Comparison of ENCODE assay signal across 10 cellular contexts in the genomic region with DNA sequence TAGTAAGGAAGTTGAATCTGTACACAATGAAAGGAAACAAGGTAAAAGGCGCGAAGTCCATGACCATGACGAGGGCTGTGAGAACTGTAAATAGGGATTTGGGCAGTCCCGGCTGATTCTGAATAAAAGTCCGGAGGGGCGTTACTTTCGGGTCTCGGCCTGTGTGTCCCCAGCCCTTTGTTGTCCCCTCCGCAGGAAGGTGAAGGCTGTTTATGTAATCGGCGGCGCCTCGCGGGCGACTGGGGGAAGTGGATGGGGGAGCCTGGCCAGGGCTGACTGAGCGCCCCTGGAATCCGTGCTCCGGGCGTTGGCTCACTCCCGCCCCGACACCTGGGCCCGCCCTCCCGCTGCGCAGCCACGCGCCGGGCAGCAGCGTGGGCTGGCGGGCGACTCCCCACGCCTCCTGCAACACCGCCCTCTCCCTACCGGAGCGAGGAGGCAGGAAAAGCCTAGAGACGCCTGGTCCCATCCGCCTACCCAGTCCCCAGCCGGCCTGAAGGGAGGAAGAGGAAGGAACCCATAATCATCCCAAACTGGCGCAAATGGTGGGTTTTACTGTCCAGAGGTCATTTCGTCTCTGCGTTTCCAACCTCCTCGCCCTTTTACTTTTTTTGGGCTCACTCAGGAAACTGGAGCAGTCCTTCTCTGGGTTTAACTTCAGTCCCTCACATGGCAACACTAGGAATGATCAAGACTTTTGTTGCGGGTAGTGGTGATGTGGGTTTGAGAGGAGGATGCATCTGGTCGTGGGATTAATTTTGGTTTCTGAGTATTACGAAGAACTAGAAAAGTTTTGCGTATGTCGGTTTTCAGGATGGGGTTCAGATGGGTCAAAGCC. TPM values are rescaled to one million over a fixed set of nuclear protein-coding genes. Genes with fewer than 3 reads are reported as not detected.
DNase-seq lines count a peak whose midpoint lies in the region; ATAC-seq and TF ChIP-seq lines count a peak whose summit lies in the region.
"Had no signal": no experiment of that assay in that cellular context is flagged by ENCODE, and none has a peak within 500 bp of the region (broad histone marks: within the 10 kb centered on the region; RNA-seq: fewer than 3 reads in every experiment).

No MANE protein-coding gene starts in this region.

- H3K4me2 ChIP-seq in PC-9: peak overlapping the region; percentile 87
- peak overlapping the region; percentile 69 for H3K4me2 ChIP-seq in mesenchymal stem cell (ENCODE audit: low read length, poor library complexity, severe bottlenecking)

- H3K36me3 ChIP-seq in ES-I3 (ENCODE audit: insufficient read depth, low read length) (no peaks in the 10 kb centered on the region), PC-9 (ENCODE audit: low read depth) (no peaks in the 10 kb centered on the region), mesenchymal stem cell (ENCODE audit: control insufficient read depth in 1 of 2, insufficient read depth in 2 of 2, low read depth in 1 of 2, low read length in 2 of 2) (no peaks in the 10 kb centered on the region), transverse colon (no peaks in the 10 kb centered on the region)

- H3K9me2 ChIP-seq in PC-9 (ENCODE audit: insufficient read depth): no peaks in the 10 kb centered on the region

- TF ChIP-seq POLR2A in transverse colon (IDR thresholded peaks at IDR 0.05): peak; percentile 66

- H3K9me3 Mint-ChIP-seq in central memory CD8-positive, alpha-beta T cell: no peaks in the 10 kb centered on the region

- POLR2A ChIA-PET in PC-9 (lab: Charles Lee; ENCODE audit: unreplicated experiment): interaction anchor here (0.5 to 1.1 kb wide), 3 partner anchors 25 to 135 kb away, joined by 5 to 8 read pairs (median 5); no protein-coding TSS in a partner anchor

- H3K27me3 ChIP-seq in PC-9 (ENCODE audit: insufficient read depth, low read depth): no peaks in the 10 kb centered on the region
- peaks cover 65 to 75% of the 10 kb centered on the region in 2 experiments for H3K27me3 ChIP-seq in mesenchymal stem cell (ENCODE audit: control insufficient read depth in 1 of 2, insufficient read depth in 1 of 2, low read length in 2 of 2)
- H3K27me3 ChIP-seq in transverse colon: peaks cover 46% of the 10 kb centered on the region

- H3K23ac ChIP-seq in mesenchymal stem cell (ENCODE audit: low read length in 2 of 2): no peak overlapping the region

- no peak overlapping the region for H4K91ac ChIP-seq in mesenchymal stem cell (ENCODE audit: low read length)

- no peaks in the 10 kb centered on the region for H3K79me1 ChIP-seq in mesenchymal stem cell (replicated peaks; ENCODE audit: low read length, poor library complexity, severe bottlenecking)

- H3K4me3 Mint-ChIP-seq in central memory CD8-positive, alpha-beta T cell: peak overlapping the region; percentile 74

- H3K27ac ChIP-seq in PC-9 (peak overlapping the region; percentile 43), mesenchymal stem cell (ENCODE audit: low read length, poor library complexity, severe bottlenecking) (no peak overlapping the region), transverse colon (peak overlapping the region; percentile 80 to 84 (median 82))

- in situ Hi-C loops in transverse colon (cut with MboI; ENCODE audit: low pct_ligation_motif_present in 1 of 4, low pct_unique_long_range_greater_than_20kb in 1 of 4, low sequenced_read_pairs in 3 of 4): no loop called here

- H2BK5ac ChIP-seq in mesenchymal stem cell (ENCODE audit: low read depth, low read length, poor library complexity, severe bottlenecking): no peak overlapping the region

- H2AFZ ChIP-seq in PC-9 (peak overlapping the region; percentile 73), mesenchymal stem cell (ENCODE audit: low read depth, low read length) (no peak overlapping the region)

- H3K27ac Mint-ChIP-seq in central memory CD8-positive, alpha-beta T cell (ENCODE audit: low read depth): no peak overlapping the region

- ATAC-seq in central memory CD8-positive, alpha-beta T cell (replicated peaks; ENCODE audit: extremely low read depth, poor library complexity, severe bottlenecking): no peak

- H2BK15ac ChIP-seq in mesenchymal stem cell (ENCODE audit: low read depth, poor library complexity, severe bottlenecking): peak overlapping the region; percentile 37

- no peak for TF ChIP-seq EP300 in transverse colon (IDR thresholded peaks at IDR 0.05; ENCODE audit: low read depth)

- H3K4ac ChIP-seq in mesenchymal stem cell (ENCODE audit: low read depth in 1 of 2, low read length in 2 of 2): no peak overlapping the region

- WGBS in mesenchymal stem cell: 6% methylated on average over 42 of the region's 46 CpGs
- 1 to 2% methylated on average over 12 to 44 of the region's 46 CpGs for WGBS in transverse colon (ENCODE audit: low coverage in 1 of 2), 2 donors

- H3K9ac ChIP-seq in ES-I3 (ENCODE audit: low read depth, low read length): peak overlapping the region; percentile 40
- H3K9ac ChIP-seq in mesenchymal stem cell (ENCODE audit: low read length): peak overlapping the region; percentile 25

- peaks cover 32% of the 10 kb centered on the region for H3K4me1 Mint-ChIP-seq in central memory CD8-positive, alpha-beta T cell

- H3K9me3 ChIP-seq in ES-I3 (ENCODE audit: control insufficient read depth, insufficient read depth, low read length) (no peaks in the 10 kb centered on the region), PC-9 (ENCODE audit: insufficient read depth, low read depth) (no peaks in the 10 kb centered on the region), mesenchymal stem cell (ENCODE audit: control insufficient read depth, low read length) (no peaks in the 10 kb centered on the region), transverse colon (no peaks in the 10 kb centered on the region)

- H3K14ac ChIP-seq in mesenchymal stem cell (ENCODE audit: low read length in 2 of 2): peak overlapping the region in 1 of 2 experiments; percentile 26

- no peaks in the 10 kb centered on the region for H3K79me2 ChIP-seq in PC-9 (ENCODE audit: low read depth)

- H4K20me1 ChIP-seq in PC-9 (ENCODE audit: insufficient read depth): no peaks in the 10 kb centered on the region

- CTCF ChIA-PET in PC-9 (lab: Charles Lee): interaction anchor here (1.2 kb wide), 1 partner anchor 9 kb away, joined by 4 read pairs; no protein-coding TSS in a partner anchor

- TF ChIP-seq CTCF in PC-9 (conservative IDR thresholded peaks at IDR 0.05): no peak
- peak in 2 of 5 experiments; percentile 2 to 25 for TF ChIP-seq CTCF in transverse colon (IDR thresholded peaks at IDR 0.05)

- intact Hi-C loops in PC-9 (cut with micrococcal nuclease; ENCODE audit: unreplicated experiment) (loop anchor here (1.0 to 5.0 kb wide), 3 partner anchors 10 to 226 kb away; partner anchors contain the start of genes RNF39 and TRIM39), transverse colon (cut with DNase I; ENCODE audit: low total_unique reads) (no loop called here)

- H2BK12ac ChIP-seq in mesenchymal stem cell (ENCODE audit: low read length in 2 of 2): no peak overlapping the region

- no peak overlapping the region for H4K8ac ChIP-seq in mesenchymal stem cell (ENCODE audit: low read length)

- peaks cover 54% of the 10 kb centered on the region for H3K27me3 Mint-ChIP-seq in central memory CD8-positive, alpha-beta T cell

- no peaks in the 10 kb centered on the region for H3K36me3 Mint-ChIP-seq in central memory CD8-positive, alpha-beta T cell (ENCODE audit: insufficient read depth)

- no peak overlapping the region for H3K18ac ChIP-seq in mesenchymal stem cell (ENCODE audit: low read depth in 1 of 2, low read length in 2 of 2)

- peak; percentile 78 to 90 for DNase-seq in PC-9
- DNase-seq in central memory CD8-positive, alpha-beta T cell (ENCODE audit: low spot score in 2 of 2): no peak
- no peak for DNase-seq in mesenchymal stem cell
- peak; percentile 85 for DNase-seq in transverse colon
- DNase-seq in occipital lobe (lab: John Stamatoyannopoulos, UW): no peak
- DNase-seq in midbrain (lab: John Stamatoyannopoulos, UW): no peak
- no peak for DNase-seq in NOMO-1 treated with DMSO at 0.1 percent for 48 hours (lab: John Stamatoyannopoulos, UW; ENCODE audit: unreplicated experiment)

- BruUV-seq in PC-9 (replicated peaks; lab: Mats Ljungman, UMichigan): no TSS peak

- peaks cover 58% of the 10 kb centered on the region for H3F3A ChIP-seq in PC-9 (ENCODE audit: insufficient read depth, low read depth)

- H3K4me3 ChIP-seq in PC-9 (peak overlapping the region; percentile 55), mesenchymal stem cell (ENCODE audit: insufficient read depth in 1 of 2, low read depth in 1 of 2, low read length in 2 of 2) (peak overlapping the region; percentile 37 to 76), transverse colon (peak overlapping the region; percentile 2 to 55 (median 29))

- 0 out of 2 replicates have a peak, but pooled peaks cover 5% of the 10 kb centered on the region for H3K4me1 ChIP-seq in ES-I3 (ENCODE audit: insufficient read depth, low read length)
- H3K4me1 ChIP-seq in PC-9 (replicated peaks; ENCODE audit: insufficient read depth): peaks cover 70% of the 10 kb centered on the region
- H3K4me1 ChIP-seq in mesenchymal stem cell (ENCODE audit: control insufficient read depth, insufficient read depth, low read depth, low read length): peaks cover 23% of the 10 kb centered on the region
- H3K4me1 ChIP-seq in transverse colon: peaks cover 25 to 55% (median 33%) of the 10 kb centered on the region in 4 donors

- no peak overlapping the region for H2BK120ac ChIP-seq in mesenchymal stem cell (ENCODE audit: low read depth, low read length)

- H2AK5ac ChIP-seq in mesenchymal stem cell (ENCODE audit: low read length, severe bottlenecking): no peak overlapping the region

RNA-seq across cellular contexts. Expression of gene TRIM31, which starts 12.1 kb away (rescaled TPM):
- total RNA-seq in PC-9 (2021) (not detected in 2 replicates), transverse colon (100 to 1,000 TPM in 2 of 4 donors, 10 to 100 TPM in 1, 1 to 10 TPM in 1; 3.4 to 221 (median 151) TPM), occipital lobe (not detected)
- polyA plus RNA-seq in mesenchymal stem cell (2013, experiment 1 of 2): not detected
- not detected for polyA plus RNA-seq in mesenchymal stem cell (2013, experiment 2 of 2)
- total RNA-seq: NCI-H460 had no signal

RNA-seq across cellular contexts. Expression of gene RNF39, which starts 25.2 kb away (rescaled TPM):
- total RNA-seq in PC-9 (2021): 7.3 and 7.5 TPM in 2 replicates
- not detected for polyA plus RNA-seq in mesenchymal stem cell (2013, experiment 1 of 2)
- polyA plus RNA-seq in mesenchymal stem cell (2013, experiment 2 of 2): not detected
- total RNA-seq in transverse colon: under 1 TPM in 2 of 4 donors, not detected in 2; 0.27 to 0.95 TPM
- total RNA-seq in occipital lobe: not detected
- total RNA-seq: mononuclear cell, NCI-H460 had no signal

RNA-seq across cellular contexts. Expression of gene PPP1R11, which starts 33.8 kb away (rescaled TPM):
- total RNA-seq in PC-9 (2021) (48.3 and 49.3 TPM in 2 replicates), transverse colon (100 to 1,000 TPM in 1 of 4 donors, 10 to 100 TPM in 3; 55.3 to 276 (median 79.1) TPM), occipital lobe (15.8 TPM)
- polyA plus RNA-seq in mesenchymal stem cell (2013, experiment 1 of 2): 57.2 TPM
- polyA plus RNA-seq in mesenchymal stem cell (2013, experiment 2 of 2): 54.2 TPM

RNA-seq across cellular contexts. Expression of gene TRIM40, which starts 35.1 kb away (rescaled TPM):
- total RNA-seq in PC-9 (2021) (not detected in 2 replicates), transverse colon (10 to 100 TPM in 2 of 4 donors, 1 to 10 TPM in 1, under 1 TPM in 1; 0.40 to 14.8 (median 7.0) TPM), occipital lobe (not detected)
- polyA plus RNA-seq in mesenchymal stem cell (2013, experiment 1 of 2): not detected
- polyA plus RNA-seq in mesenchymal stem cell (2013, experiment 2 of 2): not detected
- total RNA-seq: NCI-H460 had no signal

RNA-seq across cellular contexts. Expression of gene POLR1H, which starts 39.7 kb away (rescaled TPM):
- total RNA-seq in PC-9 (2021) (33.3 and 37.6 TPM in 2 replicates), transverse colon (10 to 100 TPM in 3 of 4 donors, not detected in 1; 12.3 to 36.2 (median 21.6) TPM), occipital lobe (13.9 TPM)
- 31.6 TPM for polyA plus RNA-seq in mesenchymal stem cell (2013, experiment 1 of 2)
- polyA plus RNA-seq in mesenchymal stem cell (2013, experiment 2 of 2): 33.7 TPM

Comparison
In these comparisons a context has a peak if more than half of its experiments do, and no peak if none do; other contexts are left out.
1. DNase-seq: peak in PC-9 (2 of 2) and transverse colon (single experiment); none in central memory CD8-positive, alpha-beta T cell (0 of 2), mesenchymal stem cell (single experiment), occipital lobe (single experiment), midbrain (single experiment) and NOMO-1 treated with DMSO at 0.1 percent for 48 hours (single experiment).
2. Peak in every context shown above with its lines, with median percentiles within 50 percentile points of each other: H3K4me3 ChIP-seq.